Comparison of ENCODE assay signal across 17 cellular contexts in the genomic region with DNA sequence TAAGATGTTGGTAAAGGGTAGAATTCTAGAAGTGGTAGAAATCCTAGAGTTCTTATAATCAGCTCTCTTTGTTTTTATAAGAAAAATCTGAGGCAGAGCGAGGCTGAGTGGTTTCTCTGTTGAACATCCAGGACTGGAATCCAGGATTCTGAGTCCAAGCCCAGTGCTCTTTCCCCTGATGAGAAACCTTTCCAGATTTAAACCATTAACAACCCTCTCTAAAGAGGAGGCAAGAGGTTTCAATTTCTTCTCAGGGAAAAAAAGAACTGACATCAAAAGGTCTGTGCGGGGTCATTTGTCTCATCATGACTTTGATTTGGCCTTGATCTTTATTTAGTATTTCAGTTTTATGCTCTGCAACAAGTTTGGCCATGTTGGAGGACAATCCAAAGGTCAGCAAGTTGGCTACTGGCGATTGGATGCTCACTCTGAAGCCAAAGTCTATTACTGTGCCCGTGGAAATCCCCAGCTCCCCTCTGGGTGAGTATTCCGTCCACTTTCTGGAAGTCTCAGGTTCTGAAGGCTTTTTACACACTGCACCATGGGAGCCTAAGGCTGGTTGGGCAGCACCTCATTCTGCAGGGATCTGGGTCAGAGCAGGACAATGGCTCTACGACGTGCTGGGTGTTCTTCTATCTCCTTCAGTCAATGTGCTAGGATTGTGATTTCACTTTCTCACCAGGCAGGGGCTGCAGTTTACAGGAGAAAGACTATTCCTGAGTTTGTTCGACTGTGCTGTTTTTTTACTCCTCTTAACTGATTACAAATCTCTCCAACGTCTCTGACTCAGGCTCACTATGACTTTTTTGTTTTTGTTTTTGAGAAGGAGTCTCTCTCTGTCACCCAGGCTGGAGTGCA. TPM values are rescaled to one million over a fixed set of nuclear protein-coding genes. Genes with fewer than 3 reads are reported as not detected.
DNase-seq lines count a peak whose midpoint lies in the region; ATAC-seq and TF ChIP-seq lines count a peak whose summit lies in the region.
"Had no signal": no experiment of that assay in that cellular context is flagged by ENCODE, and none has a peak within 500 bp of the region (broad histone marks: within the 10 kb centered on the region; RNA-seq: fewer than 3 reads in every experiment).

No MANE protein-coding gene starts in this region.

- no peak overlapping the region for H3K18ac ChIP-seq in neuronal stem cell (ENCODE audit: low read length)

- H3K9me3 ChIP-seq in vagina, result no peaks in the 10 kb centered on the region
- H3K9me3 ChIP-seq in neuronal stem cell (replicated peaks in 1 of 2; ENCODE audit: control insufficient read depth in 2 of 2, insufficient read depth in 1 of 2, low read depth in 1 of 2, low read length in 2 of 2), result no peaks in the 10 kb centered on the region
- H3K9me3 ChIP-seq: left lung, upper lobe of right lung had no signal

- no peak overlapping the region for H2BK15ac ChIP-seq in neuronal stem cell (ENCODE audit: low read length)

- H3K4me1 ChIP-seq in vagina (peaks cover 15% of the 10 kb centered on the region), neuronal stem cell (ENCODE audit: control insufficient read depth in 2 of 2, insufficient read depth in 1 of 2, low read depth in 1 of 2, low read length in 2 of 2) (peaks cover 4% of the 10 kb centered on the region in 2 donors)
- H3K4me1 ChIP-seq: upper lobe of right lung had no signal

- in situ Hi-C loops in astrocyte of the cerebellum (cut with HindIII; ENCODE audit: low sequenced_read_pairs), result loop anchor here (25.0 kb wide), 1 partner anchor 770 kb away; no protein-coding TSS in a partner anchor

- no peak overlapping the region for H3K14ac ChIP-seq in neuronal stem cell (ENCODE audit: low read length)

- H3K4me3 ChIP-seq in astrocyte of the cerebellum (ENCODE audit: low read depth, low read length) (no peak overlapping the region), vagina (no peak overlapping the region), neuronal stem cell (ENCODE audit: low read length in 2 of 2) (no peak overlapping the region), lower leg skin (ENCODE audit: low read depth, poor library complexity, severe bottlenecking) (no peak overlapping the region)
- H3K4me3 ChIP-seq: left lung, upper lobe of right lung had no signal

- peaks cover 5% of the 10 kb centered on the region for H3K4me1 Mint-ChIP-seq in activated naive CD4-positive, alpha-beta T cell treated with anti-CD3 and anti-CD28 coated beads for 36 hours (ENCODE audit: low read depth)

- H3K36me3 Mint-ChIP-seq in activated naive CD4-positive, alpha-beta T cell treated with anti-CD3 and anti-CD28 coated beads, Interleukin-2, amount 50 U/mL, for 72 hours, result no peaks in the 10 kb centered on the region
- peaks cover 3% of the 10 kb centered on the region for H3K36me3 Mint-ChIP-seq in activated naive CD4-positive, alpha-beta T cell treated with anti-CD3 and anti-CD28 coated beads for 36 hours (ENCODE audit: low read depth)

- no peak overlapping the region for H2AK5ac ChIP-seq in neuronal stem cell (ENCODE audit: low read depth, low read length)

- H3K27ac ChIP-seq in vagina (peak overlapping the region; percentile 45), neuronal stem cell (replicated peaks; ENCODE audit: low read length) (no peak overlapping the region)
- H3K27ac ChIP-seq: upper lobe of right lung had no signal

- no peak overlapping the region for H3K23ac ChIP-seq in neuronal stem cell (ENCODE audit: low read depth, low read length, poor library complexity)

- H3K79me1 ChIP-seq in neuronal stem cell (ENCODE audit: low read depth, low read length), result no peaks in the 10 kb centered on the region

- intact Hi-C loops in activated naive CD4-positive, alpha-beta T cell treated with anti-CD3 and anti-CD28 coated beads for 36 hours (cut with micrococcal nuclease), result loop anchor here (5.0 kb wide), 1 partner anchor 70 kb away; no protein-coding TSS in a partner anchor
- intact Hi-C loops in vagina (cut with DNase I), result loop anchor here (5.0 kb wide), 1 partner anchor 280 kb away; no protein-coding TSS in a partner anchor
- intact Hi-C loops in lower leg skin (cut with DNase I; ENCODE audit: low total_unique reads), result no loop called here

- H2BK120ac ChIP-seq in neuronal stem cell (ENCODE audit: low read depth, low read length), result no peak overlapping the region

- H3K4ac ChIP-seq in neuronal stem cell (ENCODE audit: low read length), result no peak overlapping the region

- no peak overlapping the region for H3K9ac ChIP-seq in neuronal stem cell (ENCODE audit: low read depth, low read length, poor library complexity)

- no peak overlapping the region for H4K8ac ChIP-seq in neuronal stem cell (ENCODE audit: low read depth, low read length)

- ATAC-seq in activated naive CD4-positive, alpha-beta T cell treated with anti-CD3 and anti-CD28 coated beads, Interleukin-2, amount 50 U/mL, for 72 hours, result peak in 1 of 2 donors; percentile 62
- ATAC-seq: HCT116, left lung, upper lobe of right lung had no signal

- H3K27ac Mint-ChIP-seq in activated naive CD4-positive, alpha-beta T cell treated with anti-CD3 and anti-CD28 coated beads, Interleukin-2, amount 50 U/mL, for 72 hours, result peak overlapping the region; percentile 11 to 92
- H3K27ac Mint-ChIP-seq in activated naive CD4-positive, alpha-beta T cell treated with anti-CD3 and anti-CD28 coated beads for 36 hours, result no peak overlapping the region
- H3K27ac Mint-ChIP-seq: activated CD4-positive, alpha-beta memory T cell treated with anti-CD3 and anti-CD28 coated beads, Interleukin-2, amount 10 ng/mL, durations not matched to agents 7 days and 5 days; progenitor cell of endocrine pancreas had no signal

- H3K36me3 ChIP-seq in vagina (no peaks in the 10 kb centered on the region), neuronal stem cell (replicated peaks in 1 of 2; ENCODE audit: control insufficient read depth in 2 of 2, insufficient read depth in 2 of 2, low read length in 2 of 2) (no peaks in the 10 kb centered on the region)
- H3K36me3 ChIP-seq: left lung had no signal

- no peak overlapping the region for H2BK12ac ChIP-seq in neuronal stem cell (ENCODE audit: low read length)

- no peaks in the 10 kb centered on the region for H3K27me3 Mint-ChIP-seq in activated naive CD4-positive, alpha-beta T cell treated with anti-CD3 and anti-CD28 coated beads for 36 hours (ENCODE audit: low read depth)
- H3K27me3 Mint-ChIP-seq: progenitor cell of endocrine pancreas had no signal

- no peak for DNase-seq in activated naive CD4-positive, alpha-beta T cell treated with anti-CD3 and anti-CD28 coated beads, Interleukin-2, amount 50 U/mL, for 72 hours (ENCODE audit: low spot score in 2 of 2)
- no peak for DNase-seq in activated naive CD4-positive, alpha-beta T cell treated with anti-CD3 and anti-CD28 coated beads for 36 hours
- no peak for DNase-seq in astrocyte of the cerebellum (ENCODE audit: low read depth)
- DNase-seq in kidney glomerular epithelial cell (lab: John Stamatoyannopoulos, UW), result peak; percentile 31
- DNase-seq in vagina (ENCODE audit: extremely low spot score in 2 of 2), result no peak
- no peak for DNase-seq in stimulated activated CD4-positive, alpha-beta T cell treated with anti-CD3 and anti-CD28 coated beads, Interleukin-12 subunit alpha, Interleukin-12 subunit beta, amount 100 ng/mL, for 4 hours
- DNase-seq in neuronal stem cell (ENCODE audit: low spot score), result no peak
- DNase-seq in lower leg skin (ENCODE audit: low spot score in 2 of 2), result no peak
- DNase-seq: ACHN; activated CD4-positive, alpha-beta memory T cell treated with anti-CD3 and anti-CD28 coated beads, Interleukin-2, amount 10 ng/mL, durations not matched to agents 7 days and 5 days; GDM1; left lung; NCI-H1092; NCI-H748 treated with DMSO at 0.1 percent for 48 hours; upper lobe of right lung had no signal

- H2AFZ ChIP-seq in neuronal stem cell (ENCODE audit: low read length), result no peak overlapping the region

- no peak overlapping the region for H2BK5ac ChIP-seq in neuronal stem cell (ENCODE audit: low read length)

- H3K27me3 ChIP-seq in vagina (no peaks in the 10 kb centered on the region), neuronal stem cell (ENCODE audit: control insufficient read depth in 3 of 3, insufficient read depth in 3 of 3, low read depth in 1 of 3, low read length in 3 of 3) (peaks cover 0 to 6% (median 0%) of the 10 kb centered on the region in 3 experiments)
- H3K27me3 ChIP-seq: left lung, upper lobe of right lung had no signal

- no CpG with 5 or more reads among the region's 9 CpGs for WGBS in neuronal stem cell (ENCODE audit: extremely low coverage in 2 of 2, insufficient read length in 2 of 2, insufficient replicate concordance in 1 of 2), 2 donors
- 44 to 53% methylated on average over 9 of the region's 9 CpGs for WGBS in lower leg skin, 2 donors

- no peaks in the 10 kb centered on the region for H3K9me3 Mint-ChIP-seq in activated naive CD4-positive, alpha-beta T cell treated with anti-CD3 and anti-CD28 coated beads, Interleukin-2, amount 50 U/mL, for 72 hours
- H3K9me3 Mint-ChIP-seq in activated naive CD4-positive, alpha-beta T cell treated with anti-CD3 and anti-CD28 coated beads for 36 hours, result no peaks in the 10 kb centered on the region
- H3K9me3 Mint-ChIP-seq: activated CD4-positive, alpha-beta memory T cell treated with anti-CD3 and anti-CD28 coated beads, Interleukin-2, amount 10 ng/mL, durations not matched to agents 7 days and 5 days had no signal

- no peak overlapping the region for H3K4me2 ChIP-seq in neuronal stem cell (ENCODE audit: insufficient read depth, low read length, poor library complexity, severe bottlenecking)

- no peak overlapping the region for H4K91ac ChIP-seq in neuronal stem cell (ENCODE audit: low read depth, low read length, poor library complexity)

- H3K4me3 Mint-ChIP-seq in activated naive CD4-positive, alpha-beta T cell treated with anti-CD3 and anti-CD28 coated beads for 36 hours, result no peak overlapping the region
- H3K4me3 Mint-ChIP-seq: activated CD4-positive, alpha-beta memory T cell treated with anti-CD3 and anti-CD28 coated beads, Interleukin-2, amount 10 ng/mL, durations not matched to agents 7 days and 5 days had no signal

- peak; percentile 21 for TF ChIP-seq CTCF in astrocyte of the cerebellum (IDR thresholded peaks at IDR 0.05; ENCODE audit: low read depth, low read length, missing control alignments)
- no peak for TF ChIP-seq CTCF in vagina (IDR thresholded peaks at IDR 0.05)
- TF ChIP-seq CTCF in lower leg skin (IDR thresholded peaks at IDR 0.05), result no peak

- CTCF ChIA-PET in activated naive CD4-positive, alpha-beta T cell treated with anti-CD3 and anti-CD28 coated beads for 36 hours (lab: Charles Lee), result interaction anchor here (0.6 to 2.2 kb wide), 5 partner anchors 205 to 483 kb away, joined by 3 to 9 read pairs (median 7); no protein-coding TSS in a partner anchor

- TF ChIP-seq POLR2A in vagina (IDR thresholded peaks at IDR 0.05) (no peak), lower leg skin (IDR thresholded peaks at IDR 0.05) (no peak)

RNA-seq across cellular contexts. Expression of a gene that starts 18.9 kb away (rescaled TPM):
- 100 to 1,000 TPM; 408 to 420 TPM for total RNA-seq in activated naive CD4-positive, alpha-beta T cell treated with anti-CD3 and anti-CD28 coated beads, Interleukin-2, amount 50 U/mL, for 72 hours
- total RNA-seq in activated naive CD4-positive, alpha-beta T cell treated with anti-CD3 and anti-CD28 coated beads for 36 hours, result 100 to 1,000 TPM; 482 to 515 TPM
- total RNA-seq in vagina (81.3 TPM), lower leg skin (100 to 1,000 TPM in 1 of 4 donors, 10 to 100 TPM in 3; 73.7 to 114 (median 85.1) TPM)
- 277 TPM for polyA plus RNA-seq in neuronal stem cell (2013, experiment 1 of 2)
- polyA plus RNA-seq in neuronal stem cell (2013, experiment 2 of 2), result 277 TPM

RNA-seq across cellular contexts. Expression of a gene that starts 38.1 kb away (rescaled TPM):
- 1 to 10 TPM; 5.4 to 8.6 TPM for total RNA-seq in activated naive CD4-positive, alpha-beta T cell treated with anti-CD3 and anti-CD28 coated beads, Interleukin-2, amount 50 U/mL, for 72 hours
- 1 to 10 TPM; 4.9 to 6.3 TPM for total RNA-seq in activated naive CD4-positive, alpha-beta T cell treated with anti-CD3 and anti-CD28 coated beads for 36 hours
- total RNA-seq in vagina (6.9 TPM), lower leg skin (10 to 100 TPM in 2 of 4 donors, 1 to 10 TPM in 2; 4.6 to 17.1 (median 8.8) TPM)
- polyA plus RNA-seq in neuronal stem cell (2013, experiment 1 of 2), result 0.07 TPM
- polyA plus RNA-seq in neuronal stem cell (2013, experiment 2 of 2), result not detected
